Comparison of ENCODE assay signal across 8 cellular contexts in the genomic region with DNA sequence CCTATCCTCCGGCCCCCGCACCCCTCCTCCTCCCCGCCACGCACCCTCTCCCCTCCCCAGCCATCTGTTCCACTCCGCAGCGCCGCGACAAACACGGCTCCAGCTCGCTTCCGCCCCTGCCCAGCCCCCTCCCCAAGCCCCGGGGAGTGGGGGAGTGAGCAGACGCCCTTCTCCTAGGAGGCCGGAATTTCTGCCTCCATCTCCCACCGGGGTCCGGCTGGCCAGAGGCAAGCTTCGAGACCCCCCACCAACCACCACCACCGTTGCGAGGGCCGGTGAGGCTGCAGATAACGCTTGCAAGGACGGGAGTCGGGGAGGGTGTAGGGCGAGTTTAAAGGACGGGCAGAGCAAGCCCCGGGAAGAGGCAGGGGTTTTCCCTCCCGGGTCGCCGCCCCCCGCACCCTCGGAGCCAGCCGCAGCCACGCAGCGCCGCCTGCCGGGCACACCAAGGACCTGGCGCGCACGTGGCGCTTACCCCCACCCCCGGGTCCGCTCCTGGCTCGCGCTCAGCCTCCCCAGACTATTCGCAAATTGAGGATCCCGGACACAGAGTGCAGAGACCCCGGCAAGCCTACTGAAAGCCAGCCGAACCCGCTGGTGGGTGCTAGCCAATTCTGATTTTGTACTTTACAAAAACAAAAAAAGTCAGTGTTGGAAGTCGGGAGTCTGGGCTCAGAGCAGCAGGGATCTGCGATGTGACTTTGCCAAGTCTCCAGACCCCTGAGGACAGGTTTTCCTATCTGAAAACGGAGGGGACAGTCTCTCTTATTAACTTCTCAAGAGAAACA. TPM values are rescaled to one million over a fixed set of nuclear protein-coding genes. Genes with fewer than 3 reads are reported as not detected.
A peak's percentile ranks its signal among the peaks of the same experiment; 100 is the strongest.
DNase-seq lines count a peak whose midpoint lies in the region; ATAC-seq and TF ChIP-seq lines count a peak whose summit lies in the region.

No MANE protein-coding gene starts in this region.

- H3K27ac ChIP-seq in BLaER1 treated with 17β-estradiol and CSF1 and Interleukin-3, amounts not matched to agents 10 nM and 100 nM: peak overlapping the region in 10 of 11 experiments; percentile 38 to 94 (median 84); a peak in 18 of 22 replicates
- H3K27ac ChIP-seq in GM23248 (no peak overlapping the region), OCI-LY1 (ENCODE audit: low read depth, low read length, poor library complexity, severe bottlenecking) (no peak overlapping the region), smooth muscle cell (ENCODE audit: low read depth) (no peak overlapping the region)

- no peaks in the 10 kb centered on the region for H3K9me3 Mint-ChIP-seq in activated naive CD4-positive, alpha-beta T cell treated with anti-CD3 and anti-CD28 coated beads for 36 hours

- peak overlapping the region; percentile 39 for H3K4me3 Mint-ChIP-seq in activated naive CD4-positive, alpha-beta T cell treated with anti-CD3 and anti-CD28 coated beads for 36 hours

- intact Hi-C loops in activated naive CD4-positive, alpha-beta T cell treated with anti-CD3 and anti-CD28 coated beads for 36 hours (cut with micrococcal nuclease): no loop called here
- intact Hi-C loops in left cardiac atrium (cut with DNase I): loop anchor here in 1 of 2 donors (5.0 kb wide), 1 partner anchor 136 kb away; no protein-coding TSS in a partner anchor

- peak overlapping the region; percentile 88 for H2AFZ ChIP-seq in GM23248
- no peak overlapping the region for H2AFZ ChIP-seq in OCI-LY1 (ENCODE audit: low read length)
- peak overlapping the region; percentile 47 for H2AFZ ChIP-seq in smooth muscle cell (ENCODE audit: low read depth)

- in situ Hi-C loops in GM23248 (cut with MboI): no loop called here

- peaks cover 0 to 12% (median 0%) of the 10 kb centered on the region in 11 experiments; a peak in 3 of 22 replicates for H4K20me1 ChIP-seq in BLaER1 treated with 17β-estradiol and CSF1 and Interleukin-3, amounts not matched to agents 10 nM and 100 nM
- H4K20me1 ChIP-seq in GM23248 (ENCODE audit: insufficient read depth) (no peaks in the 10 kb centered on the region), OCI-LY1 (ENCODE audit: insufficient read depth, low read length) (no peaks in the 10 kb centered on the region), smooth muscle cell (ENCODE audit: low read depth) (no peaks in the 10 kb centered on the region)

- peak; percentile 67 for TF ChIP-seq CTCF in OCI-LY1 (IDR thresholded peaks at IDR 0.05; ENCODE audit: low read length)
- peak; percentile 70 for TF ChIP-seq CTCF in smooth muscle cell (IDR thresholded peaks at IDR 0.05; ENCODE audit: borderline replicate concordance, insufficient read depth, poor library complexity, severe bottlenecking)

- peaks cover 10% of the 10 kb centered on the region for H3K27me3 Mint-ChIP-seq in activated naive CD4-positive, alpha-beta T cell treated with anti-CD3 and anti-CD28 coated beads for 36 hours (ENCODE audit: low read depth)

- peaks cover 40 to 91% (median 75%) of the 10 kb centered on the region in 10 experiments for H3K4me1 ChIP-seq in BLaER1 treated with 17β-estradiol and CSF1 and Interleukin-3, amounts not matched to agents 10 nM and 100 nM
- H3K4me1 ChIP-seq in GM23248 (ENCODE audit: insufficient read depth): peaks cover 17% of the 10 kb centered on the region
- peaks cover 29% of the 10 kb centered on the region for H3K4me1 ChIP-seq in OCI-LY1 (ENCODE audit: insufficient read depth, low read length, severe bottlenecking)
- H3K4me1 ChIP-seq in smooth muscle cell (ENCODE audit: low read depth): peaks cover 6% of the 10 kb centered on the region

- no peaks in the 10 kb centered on the region for H3K9me2 ChIP-seq in GM23248 (ENCODE audit: insufficient read depth)
- no peaks in the 10 kb centered on the region for H3K9me2 ChIP-seq in OCI-LY1 (ENCODE audit: low read depth, low read length)

- DNase-seq in GM23248: peak; percentile 74
- peak; percentile 71 for DNase-seq in activated naive CD4-positive, alpha-beta T cell treated with anti-CD3 and anti-CD28 coated beads for 36 hours
- no peak for DNase-seq in left cardiac atrium
- DNase-seq in smooth muscle cell (lab: John Stamatoyannopoulos, UW; ENCODE audit: unreplicated experiment): peak; percentile 26

- no peaks in the 10 kb centered on the region for H3K9me3 ChIP-seq in BLaER1 treated with 17β-estradiol and CSF1 and Interleukin-3, amounts not matched to agents 10 nM and 100 nM (replicated peaks in 1 of 11)
- H3K9me3 ChIP-seq in GM23248 (ENCODE audit: low read depth): no peaks in the 10 kb centered on the region
- no peaks in the 10 kb centered on the region for H3K9me3 ChIP-seq in OCI-LY1 (ENCODE audit: low read length)
- H3K9me3 ChIP-seq in smooth muscle cell (replicated peaks; ENCODE audit: low read depth): no peaks in the 10 kb centered on the region

- H3K79me2 ChIP-seq in GM23248 (ENCODE audit: insufficient read depth) (no peaks in the 10 kb centered on the region), OCI-LY1 (ENCODE audit: insufficient read depth, low read length) (no peaks in the 10 kb centered on the region), smooth muscle cell (ENCODE audit: low read depth) (no peaks in the 10 kb centered on the region)

- CTCF ChIA-PET in activated naive CD4-positive, alpha-beta T cell treated with anti-CD3 and anti-CD28 coated beads for 36 hours (lab: Charles Lee): interaction anchor here (0.8 to 9.9 kb wide), 27 partner anchors 8 to 158 kb away, joined by 3 to 211 read pairs (median 4); a partner anchor contains a TSS

- H3K36me3 Mint-ChIP-seq in activated naive CD4-positive, alpha-beta T cell treated with anti-CD3 and anti-CD28 coated beads for 36 hours (ENCODE audit: low read depth): peaks cover 23% of the 10 kb centered on the region

- H3K27me3 ChIP-seq in BLaER1 treated with 17β-estradiol and CSF1 and Interleukin-3, amounts not matched to agents 10 nM and 100 nM: peaks cover 0 to 18% (median 0%) of the 10 kb centered on the region in 11 experiments; a peak in 4 of 22 replicates
- 0 out of 2 replicates have a peak, but pooled peaks cover 3% of the 10 kb centered on the region for H3K27me3 ChIP-seq in GM23248 (replicated peaks; ENCODE audit: insufficient read depth)
- no peaks in the 10 kb centered on the region; the same call in 1 of the 2 replicates for H3K27me3 ChIP-seq in OCI-LY1 (ENCODE audit: insufficient read depth, low read length)
- H3K27me3 ChIP-seq in smooth muscle cell (ENCODE audit: low read depth): peaks cover 60% of the 10 kb centered on the region

- H3K4me2 ChIP-seq in BLaER1 treated with 17β-estradiol and CSF1 and Interleukin-3, amounts not matched to agents 10 nM and 100 nM: peak overlapping the region; percentile 83 to 99 (median 97)
- H3K4me2 ChIP-seq in GM23248 (ENCODE audit: unreplicated experiment) (peak overlapping the region; percentile 98), OCI-LY1 (ENCODE audit: low read length) (peak overlapping the region; percentile 60), smooth muscle cell (peak overlapping the region; percentile 98)

- H3F3A ChIP-seq in GM23248 (ENCODE audit: insufficient read depth) (peaks cover 15% of the 10 kb centered on the region), OCI-LY1 (ENCODE audit: insufficient read depth, low read length) (no peaks in the 10 kb centered on the region), smooth muscle cell (ENCODE audit: low read depth) (no peaks in the 10 kb centered on the region)

- peaks cover 16% of the 10 kb centered on the region for H3K4me1 Mint-ChIP-seq in activated naive CD4-positive, alpha-beta T cell treated with anti-CD3 and anti-CD28 coated beads for 36 hours (ENCODE audit: low read depth)

- H3K27ac Mint-ChIP-seq in activated naive CD4-positive, alpha-beta T cell treated with anti-CD3 and anti-CD28 coated beads for 36 hours: no peak overlapping the region

- ATAC-seq in left cardiac atrium: peak; percentile 72 to 74
- ATAC-seq in GM21515 (IDR thresholded peaks at IDR 0.05; ENCODE audit: unreplicated experiment): no peak
- no peak for ATAC-seq in HG03565 (IDR thresholded peaks at IDR 0.05; ENCODE audit: unreplicated experiment)

- WGBS in GM23248 (ENCODE audit: low coverage in 1 of 2, low lambda C conversion rate in 2 of 2, missing lambda C conversion rate in 2 of 2), 2 experiments: 3 to 4% methylated on average over 30 to 52 of the region's 52 CpGs
- 4% methylated on average over 43 of the region's 52 CpGs for WGBS in smooth muscle cell (ENCODE audit: low lambda C conversion rate)

- peak overlapping the region; percentile 50 to 70 (median 60) for H3K4me3 ChIP-seq in BLaER1 treated with 17β-estradiol and CSF1 and Interleukin-3, amounts not matched to agents 10 nM and 100 nM
- peak overlapping the region; percentile 78 for H3K4me3 ChIP-seq in GM23248
- H3K4me3 ChIP-seq in OCI-LY1 (ENCODE audit: low read depth, low read length, poor library complexity, severe bottlenecking): peak overlapping the region; percentile 44
- H3K4me3 ChIP-seq in smooth muscle cell: peak overlapping the region; percentile 61

- peak overlapping the region; percentile 66 to 89 (median 79); a peak in 21 of 22 replicates for H3K9ac ChIP-seq in BLaER1 treated with 17β-estradiol and CSF1 and Interleukin-3, amounts not matched to agents 10 nM and 100 nM
- H3K9ac ChIP-seq in GM23248 (peak overlapping the region; percentile 67), OCI-LY1 (ENCODE audit: low read length) (peak overlapping the region; percentile 18; the same call in 1 of the 2 replicates), smooth muscle cell (ENCODE audit: low read depth) (no peak overlapping the region)

- peaks cover 9 to 31% (median 27%) of the 10 kb centered on the region in 11 experiments; a peak in 21 of 22 replicates for H3K36me3 ChIP-seq in BLaER1 treated with 17β-estradiol and CSF1 and Interleukin-3, amounts not matched to agents 10 nM and 100 nM
- H3K36me3 ChIP-seq in GM23248 (ENCODE audit: low read depth) (no peaks in the 10 kb centered on the region), OCI-LY1 (ENCODE audit: insufficient read depth, low read length) (peaks cover 37% of the 10 kb centered on the region), smooth muscle cell (ENCODE audit: low read depth) (no peaks in the 10 kb centered on the region)

RNA-seq across cellular contexts. Expression of a gene that starts 22.6 kb away (rescaled TPM):
- 0.32 TPM in 1 of 2 replicates, not detected in the other for total RNA-seq in GM23248 (2014; rRNA removed; shearing (Covaris generic))
- polyA plus RNA-seq in GM23248 (2016; fragmentation: Nextera tagmentation; extraction: Ambion mirVana): 0.80 and 1.1 TPM in 2 replicates
- total RNA-seq in activated naive CD4-positive, alpha-beta T cell treated with anti-CD3 and anti-CD28 coated beads for 36 hours: under 1 TPM; 0.74 to 0.99 TPM
- 1 to 10 TPM; 1.9 to 2.4 TPM for total RNA-seq in left cardiac atrium
- total RNA-seq in smooth muscle cell: 0.18 TPM in 1 of 2 replicates, not detected in the other
- polyA plus RNA-seq in smooth muscle cell: 0.34 and 0.76 TPM in 2 replicates

RNA-seq across cellular contexts. Expression of a gene that starts 32.5 kb away (rescaled TPM):
- 6.2 and 9.3 TPM in 2 replicates for total RNA-seq in GM23248 (2014; rRNA removed; shearing (Covaris generic))
- polyA plus RNA-seq in GM23248 (2016; fragmentation: Nextera tagmentation; extraction: Ambion mirVana) (7.1 and 7.7 TPM in 2 replicates), smooth muscle cell (7.3 and 7.4 TPM in 2 replicates)
- total RNA-seq in activated naive CD4-positive, alpha-beta T cell treated with anti-CD3 and anti-CD28 coated beads for 36 hours: 10 to 100 TPM; 26.5 to 29.7 TPM
- total RNA-seq in left cardiac atrium (1 to 10 TPM; 5.8 to 7.2 TPM), smooth muscle cell (1.3 and 9.4 TPM in 2 replicates)

RNA-seq across cellular contexts. Expression of a gene that starts 47.6 kb away (rescaled TPM):
- total RNA-seq in GM23248 (2014; rRNA removed; shearing (Covaris generic)): 29.0 and 48.3 TPM in 2 replicates
- 73.4 and 78.3 TPM in 2 replicates for polyA plus RNA-seq in GM23248 (2016; fragmentation: Nextera tagmentation; extraction: Ambion mirVana)
- total RNA-seq in activated naive CD4-positive, alpha-beta T cell treated with anti-CD3 and anti-CD28 coated beads for 36 hours: 100 to 1,000 TPM; 131 to 136 TPM
- 10 to 100 TPM; 58.0 to 58.9 TPM for total RNA-seq in left cardiac atrium
- 31.1 and 34.2 TPM in 2 replicates for total RNA-seq in smooth muscle cell
- 108 and 110 TPM in 2 replicates for polyA plus RNA-seq in smooth muscle cell

RNA-seq across cellular contexts. Expression of a gene that starts 54.4 kb away (rescaled TPM):
- total RNA-seq in GM23248 (2014; rRNA removed; shearing (Covaris generic)): not detected in 2 replicates
- polyA plus RNA-seq in GM23248 (2016; fragmentation: Nextera tagmentation; extraction: Ambion mirVana): not detected in 2 replicates
- not detected for total RNA-seq in activated naive CD4-positive, alpha-beta T cell treated with anti-CD3 and anti-CD28 coated beads for 36 hours
- not detected for total RNA-seq in left cardiac atrium
- not detected in 2 replicates for total RNA-seq in smooth muscle cell
- not detected in 2 replicates for polyA plus RNA-seq in smooth muscle cell

RNA-seq across cellular contexts. Expression of a gene that starts 56.1 kb away (rescaled TPM):
- total RNA-seq in GM23248 (2014; rRNA removed; shearing (Covaris generic)): 23.2 and 57.7 TPM in 2 replicates
- 33.3 and 33.4 TPM in 2 replicates for polyA plus RNA-seq in GM23248 (2016; fragmentation: Nextera tagmentation; extraction: Ambion mirVana)
- total RNA-seq in activated naive CD4-positive, alpha-beta T cell treated with anti-CD3 and anti-CD28 coated beads for 36 hours: 100 to 1,000 TPM; 116 to 117 TPM
- total RNA-seq in left cardiac atrium: 10 to 100 TPM; 39.3 to 46.7 TPM
- 8.0 and 9.3 TPM in 2 replicates for total RNA-seq in smooth muscle cell
- polyA plus RNA-seq in smooth muscle cell: 12.8 and 13.5 TPM in 2 replicates

Comparison
In these comparisons a context has a peak if more than half of its experiments do, and no peak if none do; other contexts are left out.
1. H3K27ac ChIP-seq: peak in BLaER1 treated with 17β-estradiol and CSF1 and Interleukin-3, amounts not matched to agents 10 nM and 100 nM (10 of 11); none in GM23248 (single experiment), OCI-LY1 (single experiment) and smooth muscle cell (single experiment).
2. ATAC-seq: peak in left cardiac atrium (2 of 2); none in GM21515 (single experiment) and HG03565 (single experiment).
3. Peak in every context shown above with its lines, with median percentiles within 50 percentile points of each other: H3K4me2 ChIP-seq and H3K4me3 ChIP-seq.